Comparison of ENCODE assay signal across 18 cellular contexts in the genomic region with DNA sequence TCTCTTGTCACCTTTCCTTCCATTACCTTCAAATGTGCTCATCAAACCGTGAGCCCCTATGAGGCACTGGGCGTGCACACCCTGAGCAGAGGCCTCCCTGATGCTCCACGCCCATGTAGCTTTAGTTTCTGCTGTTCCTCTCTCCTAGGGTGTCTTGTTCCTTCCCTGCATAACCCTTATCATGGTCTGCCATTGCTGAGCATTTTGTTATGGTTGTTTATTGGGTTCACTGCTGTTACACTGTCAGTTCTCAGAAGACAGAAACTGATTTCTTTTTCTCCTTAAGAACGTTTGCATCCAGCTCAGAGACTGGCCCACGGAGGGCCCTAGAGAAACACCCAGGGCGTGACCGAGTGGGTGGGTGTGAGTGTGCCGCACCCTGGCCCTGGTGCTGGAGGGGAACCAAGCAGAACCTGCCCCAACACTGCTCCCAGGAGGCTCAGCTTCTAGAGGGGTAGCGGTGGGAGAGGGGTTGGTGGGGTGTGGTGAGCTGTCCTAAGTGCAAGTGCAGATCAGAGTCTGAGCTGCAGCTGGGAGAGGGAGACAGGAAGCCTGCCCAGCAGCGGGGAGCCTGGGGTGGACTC.
"Had no signal": no experiment of that assay in that cellular context is flagged by ENCODE, and none has a peak within 500 bp of the region (broad histone marks: within the 10 kb centered on the region; RNA-seq: fewer than 3 reads in every experiment).

No MANE protein-coding gene starts in this region.

- H3K36me3 ChIP-seq: breast epithelium, heart right ventricle, ovary had no signal

- DNase-seq: activated CD4-positive, alpha-beta T cell treated with anti-CD3 and anti-CD28 coated beads, Interleukin-2, amount 50 U/mL, for 1 hour; activated CD4-positive, CD25-positive, alpha-beta regulatory T cell; anterior cingulate cortex; foreskin melanocyte; heart right ventricle; islet precursor cell; mesendoderm; ovary; SK-N-SH; T-helper 1 cell; trophoblast cell had no signal

- H3K4me2 ChIP-seq: SK-N-SH had no signal

- H3K9me2 ChIP-seq: SK-N-SH had no signal

- H3K4me1 ChIP-seq: breast epithelium had no signal

- H3K9me3 Mint-ChIP-seq: activated naive CD8-positive, alpha-beta T cell treated with anti-CD3 and anti-CD28 coated beads, Interleukin-2, amount 10 ng/mL, durations not matched to agents 7 days and 5 days; neural crest cell; stimulated activated effector memory CD8-positive, alpha-beta T cell treated with anti-CD3 and anti-CD28 coated beads, Interleukin-12 subunit alpha, Interleukin-12 subunit beta, amount 100 ng/mL, for 72 hours had no signal

- H3K4me3 ChIP-seq: breast epithelium, heart right ventricle, ovary, smooth muscle cell had no signal

- H3K4me1 Mint-ChIP-seq: neural crest cell had no signal

- H3K9ac ChIP-seq: SK-N-SH had no signal

- H3K27ac Mint-ChIP-seq: activated naive CD8-positive, alpha-beta T cell treated with anti-CD3 and anti-CD28 coated beads, Interleukin-2, amount 10 ng/mL, durations not matched to agents 7 days and 5 days; stimulated activated effector memory CD8-positive, alpha-beta T cell treated with anti-CD3 and anti-CD28 coated beads, Interleukin-12 subunit alpha, Interleukin-12 subunit beta, amount 100 ng/mL, for 72 hours had no signal

- H3K4me3 Mint-ChIP-seq: activated naive CD8-positive, alpha-beta T cell treated with anti-CD3 and anti-CD28 coated beads, Interleukin-2, amount 10 ng/mL, durations not matched to agents 7 days and 5 days; neural crest cell; stimulated activated effector memory CD8-positive, alpha-beta T cell treated with anti-CD3 and anti-CD28 coated beads, Interleukin-12 subunit alpha, Interleukin-12 subunit beta, amount 100 ng/mL, for 72 hours had no signal

- H3K27ac ChIP-seq: breast epithelium, heart right ventricle, ovary had no signal

- H3K9me3 ChIP-seq: breast epithelium, heart right ventricle, ovary, SK-N-SH had no signal

- ATAC-seq: heart right ventricle; left lobe of liver; stimulated activated effector memory CD8-positive, alpha-beta T cell treated with anti-CD3 and anti-CD28 coated beads, Interleukin-12 subunit alpha, Interleukin-12 subunit beta, amount 100 ng/mL, for 72 hours had no signal

- FAIRE-seq: TTC549 had no signal

- H3K27me3 ChIP-seq: ovary had no signal

- H3K36me3 Mint-ChIP-seq: activated naive CD8-positive, alpha-beta T cell treated with anti-CD3 and anti-CD28 coated beads, Interleukin-2, amount 10 ng/mL, durations not matched to agents 7 days and 5 days; stimulated activated effector memory CD8-positive, alpha-beta T cell treated with anti-CD3 and anti-CD28 coated beads, Interleukin-12 subunit alpha, Interleukin-12 subunit beta, amount 100 ng/mL, for 72 hours had no signal
